17 cellular contexts compared by ENCODE assay signal in genomic region chrX:39941332-39941920, GRCh38.
DNase-seq lines count a peak whose midpoint lies in the region; ATAC-seq and TF ChIP-seq lines count a peak whose summit lies in the region.
"Had no signal": no experiment of that assay in that cellular context is flagged by ENCODE, and none has a peak within 500 bp of the region (broad histone marks: within the 10 kb centered on the region; RNA-seq: fewer than 3 reads in every experiment).

No MANE protein-coding gene starts in this region.

- no peak overlapping the region for H3K27ac Mint-ChIP-seq in glutamatergic neuron (ENCODE audit: unreplicated experiment)
- H3K27ac Mint-ChIP-seq: activated CD4-positive, alpha-beta memory T cell treated with anti-CD3 and anti-CD28 coated beads for 36 hours; activated naive CD8-positive, alpha-beta T cell treated with anti-CD3 and anti-CD28 coated beads, Interleukin-2, amount 50 U/mL, for 24 hours had no signal

- no peaks in the 10 kb centered on the region for H3K36me3 Mint-ChIP-seq in glutamatergic neuron (ENCODE audit: unreplicated experiment)
- H3K36me3 Mint-ChIP-seq: activated CD4-positive, alpha-beta memory T cell treated with anti-CD3 and anti-CD28 coated beads for 36 hours had no signal

- no peak overlapping the region for H3K9ac ChIP-seq in smooth muscle cell (ENCODE audit: low read depth)

- peak; percentile 24 for DNase-seq in DMS 273 treated with DMSO at 0.1 percent for 48 hours (lab: John Stamatoyannopoulos, UW)
- DNase-seq in DMS 273 (lab: John Stamatoyannopoulos, UW; ENCODE audit: unreplicated experiment) = no peak
- peak; percentile 22 to 26 for DNase-seq in SJCRH30
- peak; percentile 74 for DNase-seq in glomerular visceral epithelial cell (ENCODE audit: extremely low spot score)
- DNase-seq in smooth muscle cell (lab: John Stamatoyannopoulos, UW; ENCODE audit: unreplicated experiment) = no peak
- no peak for DNase-seq in glutamatergic neuron
- DNase-seq: activated CD4-positive, alpha-beta memory T cell treated with anti-CD3 and anti-CD28 coated beads for 36 hours; activated naive CD8-positive, alpha-beta T cell treated with anti-CD3 and anti-CD28 coated beads, Interleukin-2, amount 50 U/mL, for 24 hours; cerebellar nuclear complex; DMS79 treated with DMSO at 0.1 percent for 48 hours; NCI-H1048; NCI-H2227 treated with DMSO at 0.1 percent for 48 hours; thyroid gland had no signal

- TF ChIP-seq CTCF in smooth muscle cell (IDR thresholded peaks at IDR 0.05; ENCODE audit: borderline replicate concordance, insufficient read depth, poor library complexity, severe bottlenecking) = no peak
- TF ChIP-seq CTCF in glutamatergic neuron (IDR thresholded peaks at IDR 0.05; ENCODE audit: partially characterized antibody, unreplicated experiment) = no peak

- H2AFZ ChIP-seq in smooth muscle cell (ENCODE audit: low read depth) = no peak overlapping the region

- H3K27me3 ChIP-seq in SJCRH30 (no peaks in the 10 kb centered on the region), smooth muscle cell (ENCODE audit: low read depth) (no peaks in the 10 kb centered on the region)
- H3K27me3 ChIP-seq: thyroid gland had no signal

- ATAC-seq in GM18511 (IDR thresholded peaks at IDR 0.05; ENCODE audit: unreplicated experiment) = no peak
- ATAC-seq in GM21619 (IDR thresholded peaks at IDR 0.05; ENCODE audit: unreplicated experiment) = no peak
- ATAC-seq: activated naive CD8-positive, alpha-beta T cell treated with anti-CD3 and anti-CD28 coated beads, Interleukin-2, amount 50 U/mL, for 24 hours had no signal

- H3K27me3 Mint-ChIP-seq in glutamatergic neuron (ENCODE audit: unreplicated experiment) = peaks cover 2% of the 10 kb centered on the region
- H3K27me3 Mint-ChIP-seq: activated CD4-positive, alpha-beta memory T cell treated with anti-CD3 and anti-CD28 coated beads for 36 hours; activated naive CD8-positive, alpha-beta T cell treated with anti-CD3 and anti-CD28 coated beads, Interleukin-2, amount 50 U/mL, for 24 hours had no signal

- H3K27ac ChIP-seq in SJCRH30 = peak overlapping the region; percentile 36; the same call in 1 of the 2 replicates
- peak overlapping the region; percentile 62 for H3K27ac ChIP-seq in smooth muscle cell (ENCODE audit: low read depth)
- H3K27ac ChIP-seq: 22Rv1, thyroid gland, VCaP had no signal

- peak overlapping the region; percentile 39 for H3K4me2 ChIP-seq in smooth muscle cell

- peaks cover 4% of the 10 kb centered on the region for H3F3A ChIP-seq in smooth muscle cell (ENCODE audit: low read depth)

- H3K4me1 Mint-ChIP-seq in glutamatergic neuron (ENCODE audit: low read depth, unreplicated experiment) = peaks cover under 1% of the 10 kb centered on the region

- peaks cover 8% of the 10 kb centered on the region; the same call in 1 of the 2 replicates for H3K4me1 ChIP-seq in SJCRH30
- peaks cover 4% of the 10 kb centered on the region for H3K4me1 ChIP-seq in smooth muscle cell (ENCODE audit: low read depth)
- H3K4me1 ChIP-seq: thyroid gland had no signal

- H3K36me3 ChIP-seq in SJCRH30 = no peaks in the 10 kb centered on the region
- H3K36me3 ChIP-seq in smooth muscle cell (ENCODE audit: low read depth) = no peaks in the 10 kb centered on the region
- H3K36me3 ChIP-seq: thyroid gland had no signal

- H3K9me3 Mint-ChIP-seq in glutamatergic neuron (ENCODE audit: unreplicated experiment) = no peaks in the 10 kb centered on the region
- H3K9me3 Mint-ChIP-seq: activated CD4-positive, alpha-beta memory T cell treated with anti-CD3 and anti-CD28 coated beads for 36 hours had no signal

- H4K20me1 ChIP-seq in smooth muscle cell (ENCODE audit: low read depth) = no peaks in the 10 kb centered on the region

- H3K4me3 ChIP-seq in SJCRH30 = no peak overlapping the region
- H3K4me3 ChIP-seq in smooth muscle cell = no peak overlapping the region
- H3K4me3 ChIP-seq: thyroid gland had no signal

- 32% methylated on average over 6 of the region's 6 CpGs for WGBS in smooth muscle cell (ENCODE audit: low lambda C conversion rate)

- H3K9me3 ChIP-seq in SJCRH30 (replicated peaks) = no peaks in the 10 kb centered on the region
- H3K9me3 ChIP-seq in smooth muscle cell (replicated peaks; ENCODE audit: low read depth) = no peaks in the 10 kb centered on the region
- H3K9me3 ChIP-seq: thyroid gland had no signal

- no peak overlapping the region for H3K4me3 Mint-ChIP-seq in glutamatergic neuron (ENCODE audit: unreplicated experiment)
- H3K4me3 Mint-ChIP-seq: activated CD4-positive, alpha-beta memory T cell treated with anti-CD3 and anti-CD28 coated beads for 36 hours; activated naive CD8-positive, alpha-beta T cell treated with anti-CD3 and anti-CD28 coated beads, Interleukin-2, amount 50 U/mL, for 24 hours had no signal

- H3K79me2 ChIP-seq in smooth muscle cell (ENCODE audit: low read depth) = no peaks in the 10 kb centered on the region

Comparison
In these comparisons a context has a peak if more than half of its experiments do, and no peak if none do; other contexts are left out.
1. DNase-seq: peak in DMS 273 treated with DMSO at 0.1 percent for 48 hours (single experiment), SJCRH30 (2 of 2) and glomerular visceral epithelial cell (single experiment); none in DMS 273 (single experiment), smooth muscle cell (single experiment) and glutamatergic neuron (single experiment).